In genomic region chr20:36017034-36017951, GRCh38 we compare ENCODE assay signal across 12 cellular contexts. TPM values are rescaled to one million over a fixed set of nuclear protein-coding genes. Genes with fewer than 3 reads are reported as not detected.
DNase-seq lines count a peak whose midpoint lies in the region; ATAC-seq, FAIRE-seq and TF ChIP-seq lines count a peak whose summit lies in the region.
"Had no signal": no experiment of that assay in that cellular context is flagged by ENCODE, and none has a peak within 500 bp of the region (broad histone marks: within the 10 kb centered on the region; RNA-seq: fewer than 3 reads in every experiment).

No MANE protein-coding gene starts in this region.

- no peak overlapping the region for H3K23ac ChIP-seq in H9 (ENCODE audit: insufficient read length, low read depth, low read length)

- no peak overlapping the region for H3K4ac ChIP-seq in H9 (ENCODE audit: low read depth, low read length)

- peak overlapping the region; percentile 3 for H3K18ac ChIP-seq in H9 (ENCODE audit: insufficient read length, low read depth, low read length)

- no peaks in the 10 kb centered on the region for H3K36me3 ChIP-seq in astrocyte (ENCODE audit: insufficient read depth, low read length)

- peak overlapping the region; percentile 27 for H4K5ac ChIP-seq in H9 (ENCODE audit: insufficient read length, low read depth, low read length)

- H3K4me1 Mint-ChIP-seq in H9 (peaks cover 11 to 13% of the 10 kb centered on the region in 2 experiments), astrocyte (ENCODE audit: low read depth, unreplicated experiment) (peaks cover 12% of the 10 kb centered on the region)
- no peaks in the 10 kb centered on the region for H3K4me1 Mint-ChIP-seq in stimulated activated memory B cell treated with anti-CD40 and anti-IgM and Interleukin-4, amounts not matched to agents 10 μg/mL and 1 μg/mL and 100 μg/mL, for 72 hours
- H3K4me1 Mint-ChIP-seq: activated B cell treated with CpG ODN at 0.5 μM for 24 hours had no signal

- H3K36me3 Mint-ChIP-seq in H9 (ENCODE audit: insufficient read depth in 1 of 3, low read depth in 3 of 3) (no peaks in the 10 kb centered on the region), astrocyte (ENCODE audit: low read depth, unreplicated experiment) (no peaks in the 10 kb centered on the region)
- no peaks in the 10 kb centered on the region for H3K36me3 Mint-ChIP-seq in stimulated activated memory B cell treated with anti-CD40 and anti-IgM and Interleukin-4, amounts not matched to agents 10 μg/mL and 1 μg/mL and 100 μg/mL, for 72 hours

- TF ChIP-seq CTCF in H9 (conservative IDR thresholded peaks at IDR 0.05) = no peak
- TF ChIP-seq CTCF in astrocyte (IDR thresholded peaks at IDR 0.05; ENCODE audit: insufficient read depth, low read depth, low read length) = no peak

- H3K4me3 Mint-ChIP-seq in H9 (no peak overlapping the region), astrocyte (ENCODE audit: unreplicated experiment) (peak overlapping the region; percentile 1)
- H3K4me3 Mint-ChIP-seq in stimulated activated memory B cell treated with anti-CD40 and anti-IgM and Interleukin-4, amounts not matched to agents 10 μg/mL and 1 μg/mL and 100 μg/mL, for 72 hours = no peak overlapping the region
- H3K4me3 Mint-ChIP-seq: activated B cell treated with CpG ODN at 0.5 μM for 24 hours had no signal

- FAIRE-seq in astrocyte (lab: Jason Lieb, UNC) = peak; percentile 50

- H3K9ac ChIP-seq in H9 (ENCODE audit: extremely low read depth, insufficient read length, low read length) (no peak overlapping the region), astrocyte (ENCODE audit: low read length) (no peak overlapping the region)

- no peak overlapping the region for H4K8ac ChIP-seq in H9 (replicated peaks; ENCODE audit: insufficient read length, low read depth, low read length)

- H3K27me3 Mint-ChIP-seq in H9 (ENCODE audit: low read depth) (peaks cover 8% of the 10 kb centered on the region), astrocyte (ENCODE audit: low read depth, unreplicated experiment) (peaks cover 12% of the 10 kb centered on the region)
- H3K27me3 Mint-ChIP-seq in stimulated activated memory B cell treated with anti-CD40 and anti-IgM and Interleukin-4, amounts not matched to agents 10 μg/mL and 1 μg/mL and 100 μg/mL, for 72 hours = peaks cover 7% of the 10 kb centered on the region

- no peaks in the 10 kb centered on the region for H3K79me1 ChIP-seq in H9 (ENCODE audit: insufficient read depth, low read depth, low read length, poor library complexity, severe bottlenecking)

- H3K9me3 Mint-ChIP-seq in H9 (no peaks in the 10 kb centered on the region), astrocyte (ENCODE audit: unreplicated experiment) (no peaks in the 10 kb centered on the region)
- H3K9me3 Mint-ChIP-seq in stimulated activated memory B cell treated with anti-CD40 and anti-IgM and Interleukin-4, amounts not matched to agents 10 μg/mL and 1 μg/mL and 100 μg/mL, for 72 hours = no peaks in the 10 kb centered on the region
- H3K9me3 Mint-ChIP-seq: activated B cell treated with CpG ODN at 0.5 μM for 24 hours had no signal

- no peak overlapping the region for H3K56ac ChIP-seq in H9 (ENCODE audit: insufficient read length, low read depth, low read length)

- H3K27ac Mint-ChIP-seq in H9 = peak overlapping the region in 2 of 3 experiments; percentile 38 to 75; a peak in 3 of 7 replicates
- H3K27ac Mint-ChIP-seq in astrocyte (ENCODE audit: unreplicated experiment) = no peak overlapping the region
- H3K27ac Mint-ChIP-seq in stimulated activated memory B cell treated with anti-CD40 and anti-IgM and Interleukin-4, amounts not matched to agents 10 μg/mL and 1 μg/mL and 100 μg/mL, for 72 hours = no peak overlapping the region
- H3K27ac Mint-ChIP-seq: activated B cell treated with CpG ODN at 0.5 μM for 24 hours had no signal

- H2BK120ac ChIP-seq in H9 (ENCODE audit: low read depth, low read length, poor library complexity, severe bottlenecking) = no peak overlapping the region

- H3K14ac ChIP-seq in H9 (ENCODE audit: insufficient read depth, low read length) = peak overlapping the region; percentile 68; the same call in 1 of the 2 replicates

- no peaks in the 10 kb centered on the region; the same call in 1 of the 2 replicates for H3K4me1 ChIP-seq in H9 (ENCODE audit: insufficient read depth, low read length)
- H3K4me1 ChIP-seq in astrocyte (ENCODE audit: insufficient read depth, low read length) = peaks cover 9% of the 10 kb centered on the region

- ATAC-seq in stimulated activated memory B cell treated with anti-CD40 and anti-IgM and Interleukin-4, amounts not matched to agents 10 μg/mL and 1 μg/mL and 100 μg/mL, for 72 hours = peak; percentile 17
- no peak for ATAC-seq in GM21528 (IDR thresholded peaks at IDR 0.05; ENCODE audit: low FRiP score, unreplicated experiment)

- H2BK5ac ChIP-seq in H9 (ENCODE audit: insufficient read length, low read length) = no peak overlapping the region

- H3K9me3 ChIP-seq in H9 (ENCODE audit: control insufficient read depth, low read depth, low read length) (no peaks in the 10 kb centered on the region), astrocyte (ENCODE audit: insufficient read depth, low read depth, low read length) (no peaks in the 10 kb centered on the region)

- no CpG with 5 or more reads among the region's 11 CpGs for WGBS in H9 (ENCODE audit: extremely low coverage, insufficient read length, low lambda C conversion rate)

- H3T11ph ChIP-seq in H9 (ENCODE audit: low read length) = no peak overlapping the region

- no peak overlapping the region for H4K91ac ChIP-seq in H9 (ENCODE audit: insufficient read length, low read depth, low read length)

- H4K20me1 ChIP-seq in H9 (ENCODE audit: control insufficient read depth, insufficient read depth, insufficient read length) (no peaks in the 10 kb centered on the region), astrocyte (ENCODE audit: insufficient read depth, low read length) (no peaks in the 10 kb centered on the region)

- no peak overlapping the region for H2BK15ac ChIP-seq in H9 (ENCODE audit: low read depth, low read length)

- H2AFZ ChIP-seq in H9 (ENCODE audit: low read length) (no peak overlapping the region), astrocyte (ENCODE audit: low read depth, low read length) (peak overlapping the region; percentile 80)

- no peaks in the 10 kb centered on the region for H3K23me2 ChIP-seq in H9 (ENCODE audit: insufficient read length, low read depth, low read length, poor library complexity, severe bottlenecking)

- H3K4me2 ChIP-seq in H9 (ENCODE audit: insufficient read depth, insufficient read length, low read length) (no peak overlapping the region), astrocyte (ENCODE audit: low read length) (peak overlapping the region; percentile 75)

- no peak overlapping the region for H3K4me3 ChIP-seq in astrocyte (ENCODE audit: insufficient read depth, low read depth, low read length)

- no peaks in the 10 kb centered on the region for H3K79me2 ChIP-seq in H9 (ENCODE audit: insufficient read depth, low read length)
- H3K79me2 ChIP-seq in astrocyte (ENCODE audit: insufficient read depth, low read length) = no peaks in the 10 kb centered on the region

- H3K27ac ChIP-seq in H9 (ENCODE audit: insufficient read length, low read depth, low read length) = no peak overlapping the region
- H3K27ac ChIP-seq in astrocyte (ENCODE audit: low read depth, low read length) = no peak overlapping the region

- H2AK5ac ChIP-seq in H9 (ENCODE audit: insufficient read length, low read length) = no peak overlapping the region

- H3K27me3 ChIP-seq in H9 (ENCODE audit: insufficient read depth, low read length) (no peaks in the 10 kb centered on the region), astrocyte (ENCODE audit: insufficient read depth, low read length) (no peaks in the 10 kb centered on the region)

- H2BK20ac ChIP-seq in H9 (ENCODE audit: low read depth, low read length, poor library complexity, severe bottlenecking) = no peak overlapping the region

- H2BK12ac ChIP-seq in H9 (ENCODE audit: insufficient read length, low read depth, low read length) = no peak overlapping the region

- DNase-seq in H9 (no peak), astrocyte (ENCODE audit: low read depth) (peak; percentile 63), iPS-NIHi11 (ENCODE audit: low spot score) (peak; percentile 43), NCI-H526 treated with DMSO at 0.1 percent for 48 hours (lab: John Stamatoyannopoulos, UW) (no peak), DMS153 (lab: John Stamatoyannopoulos, UW) (no peak)
- no peak for DNase-seq in stimulated activated CD8-positive, alpha-beta memory T cell treated with anti-CD3 and anti-CD28 coated beads, Interleukin-4, amount 100 ng/mL, for 48 hours
- DNase-seq: activated B cell treated with CpG ODN at 0.5 μM for 24 hours; central memory CD4-positive, alpha-beta T cell; GOT3; NCI-H1417 had no signal

RNA-seq across cellular contexts. Expression of gene CNBD2, which starts 48.9 kb away (rescaled TPM):
- total RNA-seq in H9 (2021) (2.3 and 3.1 TPM in 2 replicates), astrocyte (2.1 and 3.0 TPM in 2 replicates)

Comparison
In these comparisons a context has a peak if more than half of its experiments do, and no peak if none do; other contexts are left out.
1. DNase-seq: peak in astrocyte (single experiment) and iPS-NIHi11 (single experiment); none in H9 (single experiment), NCI-H526 treated with DMSO at 0.1 percent for 48 hours (single experiment), stimulated activated CD8-positive, alpha-beta memory T cell treated with anti-CD3 and anti-CD28 coated beads, Interleukin-4, amount 100 ng/mL, for 48 hours (single experiment) and DMS153 (single experiment).
2. H3K27ac Mint-ChIP-seq: peak in H9 (2 of 3); none in astrocyte (single experiment) and stimulated activated memory B cell treated with anti-CD40 and anti-IgM and Interleukin-4, amounts not matched to agents 10 μg/mL and 1 μg/mL and 100 μg/mL, for 72 hours (single experiment).